In the genomic region with DNA sequence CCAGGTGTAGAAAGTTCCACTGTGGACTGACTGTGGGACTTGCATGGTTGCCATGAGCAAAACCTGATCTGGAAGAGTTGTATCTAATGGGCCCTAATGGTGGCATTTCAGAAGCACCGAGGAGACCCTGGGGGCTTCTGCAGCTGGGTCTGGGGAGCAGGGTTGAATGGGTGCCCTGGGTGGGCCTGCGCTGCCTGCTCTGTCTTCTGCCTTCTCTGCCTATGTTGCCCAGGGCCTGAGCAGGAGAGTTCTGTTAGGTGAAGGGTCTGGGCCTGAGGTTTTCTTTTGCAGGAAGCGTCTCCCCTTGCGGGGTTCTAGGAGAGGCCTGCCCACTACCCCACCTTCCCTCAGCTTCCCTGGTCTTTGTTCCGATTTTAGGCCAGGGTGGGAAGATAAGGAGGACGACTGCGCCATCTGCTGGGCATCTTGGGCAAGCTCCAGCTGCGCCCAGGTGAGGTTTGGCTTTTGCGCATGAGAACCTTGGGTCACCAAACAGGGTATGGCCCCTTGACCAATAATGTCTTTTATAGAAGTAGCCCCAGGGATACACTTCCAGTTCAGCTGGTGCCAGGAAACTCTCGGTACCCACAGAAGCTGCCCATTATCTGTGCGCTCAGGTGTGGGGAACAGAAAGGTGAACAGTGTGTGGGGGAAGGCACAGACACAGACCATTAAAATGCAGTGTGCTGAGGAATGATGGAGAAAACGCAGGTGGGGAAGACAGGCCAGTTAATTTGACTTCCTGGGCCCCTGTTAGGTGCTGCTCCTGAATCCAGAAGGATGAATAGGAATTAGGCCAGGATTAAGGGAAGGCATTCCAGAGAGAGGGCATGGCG, we compare ENCODE assay signal across 8 cellular contexts. TPM values are rescaled to one million over a fixed set of nuclear protein-coding genes. Genes with fewer than 3 reads are reported as not detected.
DNase-seq lines count a peak whose midpoint lies in the region; ATAC-seq and TF ChIP-seq lines count a peak whose summit lies in the region.

No MANE protein-coding gene starts in this region.

- no peak overlapping the region for H3K4me3 ChIP-seq in liver (ENCODE audit: low read depth in 1 of 3, low read length in 3 of 3)

- peak; percentile 90 to 91 for TF ChIP-seq RAD21 in liver (IDR thresholded peaks at IDR 0.05)

- DNase-seq in DMS 273 (lab: John Stamatoyannopoulos, UW; ENCODE audit: unreplicated experiment) = peak; percentile 69
- DNase-seq in DMS 273 treated with DMSO at 0.1 percent for 48 hours (lab: John Stamatoyannopoulos, UW) = no peak
- DNase-seq in NCI-H1930 (lab: John Stamatoyannopoulos, UW) = peak; percentile 9 to 38
- DNase-seq in activated CD4-positive, CD25-positive, alpha-beta regulatory T cell treated with anti-CD3 and anti-CD28 coated beads, Interleukin-2, amount 50 U/mL, for 16 hours (ENCODE audit: low read depth, low spot score) = peak; percentile 13
- peak; percentile 58 for DNase-seq in cerebellum (ENCODE audit: low spot score)
- peak; percentile 27 to 48 for DNase-seq in stimulated activated CD8-positive, alpha-beta memory T cell treated with anti-CD3 and anti-CD28 coated beads, Interleukin-2, amount 100 ng/mL, for 48 hours (ENCODE audit: low read depth in 2 of 2)

- 33% methylated on average over 13 of the region's 13 CpGs for WGBS in liver

- H3K27ac ChIP-seq in liver (ENCODE audit: low read depth in 1 of 2, low read length in 2 of 2) = peak overlapping the region in 1 of 2 donors; percentile 65

- peaks cover 0 to 4% (median 0%) of the 10 kb centered on the region in 4 donors for H3K36me3 ChIP-seq in liver (ENCODE audit: control insufficient read depth in 4 of 4, insufficient read depth in 3 of 4, low read depth in 1 of 4, low read length in 3 of 4)

- peaks cover 0 to 2% (median 0%) of the 10 kb centered on the region in 4 donors for H3K27me3 ChIP-seq in liver (ENCODE audit: control insufficient read depth in 4 of 4, insufficient read depth in 4 of 4, low read length in 3 of 4)

- no peaks in the 10 kb centered on the region for H3K9me3 ChIP-seq in liver (ENCODE audit: control insufficient read depth in 4 of 4, low read length in 3 of 4)

- TF ChIP-seq CTCF in liver (IDR thresholded peaks at IDR 0.05; ENCODE audit: low read depth, low read length, missing input control) = peak; percentile 81

- H3K4me1 ChIP-seq in liver (ENCODE audit: control insufficient read depth in 4 of 4, insufficient read depth in 4 of 4, low read length in 3 of 4) = peaks cover 10 to 26% (median 25%) of the 10 kb centered on the region in 4 donors

- H3K9ac ChIP-seq in liver (ENCODE audit: low read depth in 1 of 2, low read length in 2 of 2) = no peak overlapping the region

- peak; percentile 68 for ATAC-seq in HG02642 (IDR thresholded peaks at IDR 0.05; ENCODE audit: poor library complexity, unreplicated experiment)

TF ChIP-seq in liver, 16 proteins besides CTCF, POLR2A, EP300 and RAD21:
- TF ChIP-seq, protein P1, sequence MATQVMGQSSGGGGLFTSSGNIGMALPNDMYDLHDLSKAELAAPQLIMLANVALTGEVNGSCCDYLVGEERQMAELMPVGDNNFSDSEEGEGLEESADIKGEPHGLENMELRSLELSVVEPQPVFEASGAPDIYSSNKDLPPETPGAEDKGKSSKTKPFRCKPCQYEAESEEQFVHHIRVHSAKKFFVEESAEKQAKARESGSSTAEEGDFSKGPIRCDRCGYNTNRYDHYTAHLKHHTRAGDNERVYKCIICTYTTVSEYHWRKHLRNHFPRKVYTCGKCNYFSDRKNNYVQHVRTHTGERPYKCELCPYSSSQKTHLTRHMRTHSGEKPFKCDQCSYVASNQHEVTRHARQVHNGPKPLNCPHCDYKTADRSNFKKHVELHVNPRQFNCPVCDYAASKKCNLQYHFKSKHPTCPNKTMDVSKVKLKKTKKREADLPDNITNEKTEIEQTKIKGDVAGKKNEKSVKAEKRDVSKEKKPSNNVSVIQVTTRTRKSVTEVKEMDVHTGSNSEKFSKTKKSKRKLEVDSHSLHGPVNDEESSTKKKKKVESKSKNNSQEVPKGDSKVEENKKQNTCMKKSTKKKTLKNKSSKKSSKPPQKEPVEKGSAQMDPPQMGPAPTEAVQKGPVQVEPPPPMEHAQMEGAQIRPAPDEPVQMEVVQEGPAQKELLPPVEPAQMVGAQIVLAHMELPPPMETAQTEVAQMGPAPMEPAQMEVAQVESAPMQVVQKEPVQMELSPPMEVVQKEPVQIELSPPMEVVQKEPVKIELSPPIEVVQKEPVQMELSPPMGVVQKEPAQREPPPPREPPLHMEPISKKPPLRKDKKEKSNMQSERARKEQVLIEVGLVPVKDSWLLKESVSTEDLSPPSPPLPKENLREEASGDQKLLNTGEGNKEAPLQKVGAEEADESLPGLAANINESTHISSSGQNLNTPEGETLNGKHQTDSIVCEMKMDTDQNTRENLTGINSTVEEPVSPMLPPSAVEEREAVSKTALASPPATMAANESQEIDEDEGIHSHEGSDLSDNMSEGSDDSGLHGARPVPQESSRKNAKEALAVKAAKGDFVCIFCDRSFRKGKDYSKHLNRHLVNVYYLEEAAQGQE (IDR thresholded peaks at IDR 0.05) = no peak
- TF ChIP-seq, protein P2, sequence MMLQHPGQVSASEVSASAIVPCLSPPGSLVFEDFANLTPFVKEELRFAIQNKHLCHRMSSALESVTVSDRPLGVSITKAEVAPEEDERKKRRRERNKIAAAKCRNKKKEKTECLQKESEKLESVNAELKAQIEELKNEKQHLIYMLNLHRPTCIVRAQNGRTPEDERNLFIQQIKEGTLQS (IDR thresholded peaks at IDR 0.05) = no peak
- TF ChIP-seq RXRA (IDR thresholded peaks at IDR 0.05) = no peak
- TF ChIP-seq FOXA2 (IDR thresholded peaks at IDR 0.05) = no peak
- no peak for TF ChIP-seq HNF4A (conservative IDR thresholded peaks at IDR 0.05)
- TF ChIP-seq NR2F2 (IDR thresholded peaks at IDR 0.05) = no peak
- no peak for TF ChIP-seq YY1 (IDR thresholded peaks at IDR 0.05)
- TF ChIP-seq SP1 (IDR thresholded peaks at IDR 0.05) = no peak
- TF ChIP-seq ZBTB33 (IDR thresholded peaks at IDR 0.05) = no peak
- TF ChIP-seq TAF1 (conservative IDR thresholded peaks at IDR 0.05) = no peak
- no peak for TF ChIP-seq HNF4G (IDR thresholded peaks at IDR 0.05)
- TF ChIP-seq EGR1 (IDR thresholded peaks at IDR 0.05; ENCODE audit: low read depth in 2 of 2) = no peak
TF ChIP-seq in liver: peak in this region for 0.

RNA-seq across cellular contexts. Expression of gene COMMD9, which starts 23.2 kb away (rescaled TPM):
- total RNA-seq in cerebellum = 34.8 TPM
- total RNA-seq in liver = 10 to 100 TPM; 22.9 to 27.8 TPM
- 10 to 100 TPM; 28.7 to 50.8 TPM for polyA plus RNA-seq in liver

RNA-seq across cellular contexts. Expression of gene PRR5L, which starts 30.1 kb away (rescaled TPM):
- total RNA-seq in cerebellum = 12.9 TPM
- 1 to 10 TPM; 6.6 to 8.5 TPM for total RNA-seq in liver
- 1 to 10 TPM; 1.2 to 2.4 TPM for polyA plus RNA-seq in liver
